ENCODE assay signal across 8 cellular contexts in genomic region chr3:133896002-133896761, GRCh38. TPM values are rescaled to one million over a fixed set of nuclear protein-coding genes. Genes with fewer than 3 reads are reported as not detected.
DNase-seq lines count a peak whose midpoint lies in the region; ATAC-seq and TF ChIP-seq lines count a peak whose summit lies in the region.

No MANE protein-coding gene starts in this region.

- intact Hi-C loops in lower lobe of right lung (cut with DNase I) = no loop called here

- peaks cover 27% of the 10 kb centered on the region for H3K27me3 ChIP-seq in BE2C
- H3K27me3 ChIP-seq in lower lobe of right lung (ENCODE audit: low read depth) = peaks cover 22% of the 10 kb centered on the region

- H3K36me3 Mint-ChIP-seq in IgD-negative memory B cell (no peaks in the 10 kb centered on the region), type B pancreatic cell (no peaks in the 10 kb centered on the region)
- peaks cover 1% of the 10 kb centered on the region for H3K36me3 Mint-ChIP-seq in central memory CD8-positive, alpha-beta T cell (ENCODE audit: insufficient read depth)

- H3K9me3 ChIP-seq in BE2C = no peaks in the 10 kb centered on the region
- H3K9me3 ChIP-seq in lower lobe of right lung = no peaks in the 10 kb centered on the region

- no peak overlapping the region for H3K27ac ChIP-seq in lower lobe of right lung

- H3K27ac Mint-ChIP-seq in IgD-negative memory B cell = no peak overlapping the region
- no peak overlapping the region for H3K27ac Mint-ChIP-seq in central memory CD8-positive, alpha-beta T cell (ENCODE audit: low read depth)
- peak overlapping the region; percentile 72 for H3K27ac Mint-ChIP-seq in type B pancreatic cell

- DNase-seq in BE2C = no peak
- no peak for DNase-seq in central memory CD8-positive, alpha-beta T cell (ENCODE audit: low spot score in 2 of 2)
- DNase-seq in lower lobe of right lung = peak; percentile 26
- no peak for DNase-seq in type B pancreatic cell (ENCODE audit: extremely low spot score, unreplicated experiment)
- DNase-seq in amniotic stem cell (lab: John Stamatoyannopoulos, UW) = no peak

- peak overlapping the region; percentile 64 for H3K4me3 ChIP-seq in BE2C (ENCODE audit: low read depth, low read length)
- H3K4me3 ChIP-seq in lower lobe of right lung = peak overlapping the region; percentile 60

- peaks cover 0 to 4% (median 0%) of the 10 kb centered on the region in 3 donors for H3K9me3 Mint-ChIP-seq in IgD-negative memory B cell
- no peaks in the 10 kb centered on the region for H3K9me3 Mint-ChIP-seq in central memory CD8-positive, alpha-beta T cell
- no peaks in the 10 kb centered on the region for H3K9me3 Mint-ChIP-seq in type B pancreatic cell

- H3K4me1 ChIP-seq in BE2C (no peaks in the 10 kb centered on the region), lower lobe of right lung (peaks cover 20% of the 10 kb centered on the region)

- TF ChIP-seq CTCF in BE2C (IDR thresholded peaks at IDR 0.05; ENCODE audit: low read depth, low read length) (no peak), lower lobe of right lung (IDR thresholded peaks at IDR 0.05) (no peak), type B pancreatic cell (conservative IDR thresholded peaks at IDR 0.05) (no peak)

- H3K4me3 Mint-ChIP-seq in IgD-negative memory B cell = peak overlapping the region in 3 of 4 donors; percentile 12 to 82 (median 41)
- peak overlapping the region; percentile 54 for H3K4me3 Mint-ChIP-seq in central memory CD8-positive, alpha-beta T cell
- H3K4me3 Mint-ChIP-seq in type B pancreatic cell = peak overlapping the region; percentile 92

- ATAC-seq in central memory CD8-positive, alpha-beta T cell (replicated peaks; ENCODE audit: extremely low read depth, poor library complexity, severe bottlenecking) = no peak
- ATAC-seq in lower lobe of right lung (peak in 1 of 2 donors; percentile 37), GM18868 (IDR thresholded peaks at IDR 0.05; ENCODE audit: unreplicated experiment) (no peak), GM21423 (IDR thresholded peaks at IDR 0.05; ENCODE audit: unreplicated experiment) (no peak)

- H3K27me3 Mint-ChIP-seq in IgD-negative memory B cell (peaks cover 25% of the 10 kb centered on the region), type B pancreatic cell (peaks cover 48% of the 10 kb centered on the region)
- H3K27me3 Mint-ChIP-seq in central memory CD8-positive, alpha-beta T cell = peaks cover 66% of the 10 kb centered on the region

- no peaks in the 10 kb centered on the region for H3K36me3 ChIP-seq in BE2C
- no peaks in the 10 kb centered on the region for H3K36me3 ChIP-seq in lower lobe of right lung

- H3K4me1 Mint-ChIP-seq in IgD-negative memory B cell = peaks cover 3 to 6% (median 5%) of the 10 kb centered on the region in 3 donors
- H3K4me1 Mint-ChIP-seq in central memory CD8-positive, alpha-beta T cell = no peaks in the 10 kb centered on the region
- H3K4me1 Mint-ChIP-seq in type B pancreatic cell (ENCODE audit: unreplicated experiment) = no peaks in the 10 kb centered on the region

RNA-seq across cellular contexts. Expression of gene RAB6B, which starts 0.5 kb away (rescaled TPM):
- polyA plus RNA-seq in BE2C (2012; ENCODE audit: insufficient read depth, insufficient read length, low read depth) = 4.9 TPM
- 0.36 TPM for polyA plus RNA-seq in IgD-negative memory B cell
- total RNA-seq in lower lobe of right lung (5.5 TPM), type B pancreatic cell (ENCODE audit: low replicate concordance) (21.2 and 48.2 TPM in 2 replicates)

Comparison
In these comparisons a context has a peak if more than half of its experiments do, and no peak if none do; other contexts are left out.
1. H3K4me3 Mint-ChIP-seq: peak in every context shown above with its lines; median percentile 92 in type B pancreatic cell; 54 in central memory CD8-positive, alpha-beta T cell; 41 in IgD-negative memory B cell.